Comparison of ENCODE assay signal across 10 cellular contexts in the genomic region with DNA sequence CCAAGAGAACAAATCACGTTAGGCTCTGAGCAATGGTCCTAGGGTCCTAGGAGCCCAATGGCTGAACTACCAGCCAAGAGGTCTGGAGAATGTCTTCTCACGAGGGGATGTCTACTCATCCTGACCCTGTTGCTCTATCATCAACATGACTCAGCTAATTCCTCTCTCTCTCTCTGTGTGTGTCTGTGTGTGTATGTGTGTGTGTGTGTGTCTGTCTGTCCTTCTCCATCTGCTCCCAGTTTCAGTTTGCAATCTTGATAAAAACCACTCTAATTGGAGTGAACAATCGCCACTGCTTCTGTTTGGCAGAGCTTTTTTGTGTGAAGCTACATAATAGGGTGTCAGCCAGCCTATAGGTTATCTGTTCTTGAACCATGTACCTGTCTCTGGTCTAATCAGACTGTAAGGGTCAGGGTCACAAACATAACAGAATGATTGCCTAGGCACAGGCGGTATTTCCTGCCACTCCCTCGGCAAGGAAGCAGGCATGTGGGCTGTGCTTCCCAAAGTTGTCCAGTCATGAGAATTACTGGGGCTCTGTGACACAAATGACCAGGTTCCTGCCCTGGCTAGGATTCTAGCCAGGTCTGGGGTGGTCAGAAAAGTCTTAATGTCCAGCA.
DNase-seq lines count a peak whose midpoint lies in the region; FAIRE-seq and TF ChIP-seq lines count a peak whose summit lies in the region.
"Had no signal": no experiment of that assay in that cellular context is flagged by ENCODE, and none has a peak within 500 bp of the region (broad histone marks: within the 10 kb centered on the region; RNA-seq: fewer than 3 reads in every experiment).

No MANE protein-coding gene starts in this region.

- no peak overlapping the region for H3K27ac Mint-ChIP-seq in activated naive CD4-positive, alpha-beta T cell treated with anti-CD3 and anti-CD28 coated beads, Interleukin-2, amount 10 ng/mL, durations not matched to agents 7 days and 5 days

- no peaks in the 10 kb centered on the region for H3K36me3 ChIP-seq in trophoblast cell (ENCODE audit: control insufficient read depth in 1 of 2, insufficient read depth in 2 of 2, low read length in 2 of 2)
- H3K36me3 ChIP-seq in sigmoid colon = no peaks in the 10 kb centered on the region
- no peaks in the 10 kb centered on the region for H3K36me3 ChIP-seq in ascending aorta
- H3K36me3 ChIP-seq: left ventricle myocardium inferior had no signal

- H2BK120ac ChIP-seq in trophoblast cell (ENCODE audit: insufficient read depth, low read length, poor library complexity) = no peak overlapping the region

- H3K4me1 ChIP-seq in trophoblast cell (ENCODE audit: control insufficient read depth in 1 of 2, insufficient read depth in 2 of 2, low read length in 2 of 2) (peaks cover 11 to 25% of the 10 kb centered on the region in 2 experiments), sigmoid colon (peaks cover 0 to 18% (median 15%) of the 10 kb centered on the region in 4 donors), ascending aorta (no peaks in the 10 kb centered on the region)

- no peak overlapping the region for H4K12ac ChIP-seq in trophoblast cell (ENCODE audit: low read depth, low read length)

- H3K4me1 Mint-ChIP-seq in activated naive CD4-positive, alpha-beta T cell treated with anti-CD3 and anti-CD28 coated beads, Interleukin-2, amount 10 ng/mL, durations not matched to agents 7 days and 5 days = no peaks in the 10 kb centered on the region

- TF ChIP-seq EP300 in sigmoid colon (IDR thresholded peaks at IDR 0.05) = peak in 1 of 4 donors; percentile 21

- TF ChIP-seq CTCF in sigmoid colon (IDR thresholded peaks at IDR 0.05) (no peak), ascending aorta (IDR thresholded peaks at IDR 0.05) (no peak)

- H2BK12ac ChIP-seq in trophoblast cell (ENCODE audit: low read length) = no peak overlapping the region

- no peak overlapping the region for H4K91ac ChIP-seq in trophoblast cell (ENCODE audit: low read depth, low read length)

- no peak for TF ChIP-seq POLR2A in sigmoid colon (IDR thresholded peaks at IDR 0.05)

- no peaks in the 10 kb centered on the region for H3K9me3 Mint-ChIP-seq in activated naive CD4-positive, alpha-beta T cell treated with anti-CD3 and anti-CD28 coated beads, Interleukin-2, amount 10 ng/mL, durations not matched to agents 7 days and 5 days

- H3K14ac ChIP-seq in trophoblast cell (ENCODE audit: low read length) = no peak overlapping the region

- no CpG with 5 or more reads among the region's 5 CpGs for WGBS in trophoblast cell (ENCODE audit: extremely low coverage, insufficient coverage, insufficient read length)
- 33 to 38% methylated on average over 5 of the region's 5 CpGs for WGBS in sigmoid colon, 2 donors

- peaks cover 4% of the 10 kb centered on the region for H3K79me1 ChIP-seq in trophoblast cell (ENCODE audit: low read length)

- no peak overlapping the region for H2AK5ac ChIP-seq in trophoblast cell (ENCODE audit: low read length)

- no peak overlapping the region for H4K8ac ChIP-seq in trophoblast cell (ENCODE audit: low read depth, low read length)

- H3K9ac ChIP-seq in trophoblast cell (ENCODE audit: low read length) = no peak overlapping the region

- H3K4me3 ChIP-seq in trophoblast cell (ENCODE audit: low read depth, low read length) (no peak overlapping the region), sigmoid colon (no peak overlapping the region), ascending aorta (no peak overlapping the region)
- H3K4me3 ChIP-seq: left ventricle myocardium inferior had no signal

- no peaks in the 10 kb centered on the region for H3K79me2 ChIP-seq in trophoblast cell (ENCODE audit: control insufficient read depth, insufficient read depth, low read length, poor library complexity)

- FAIRE-seq in RCC 7860 (lab: Jason Lieb, UNC) = peak; percentile 36

- no peaks in the 10 kb centered on the region for H3K36me3 Mint-ChIP-seq in activated naive CD4-positive, alpha-beta T cell treated with anti-CD3 and anti-CD28 coated beads, Interleukin-2, amount 10 ng/mL, durations not matched to agents 7 days and 5 days

- intact Hi-C loops in sigmoid colon (cut with DNase I) (no loop called here), ascending aorta (cut with DNase I) (no loop called here)

- H3K18ac ChIP-seq in trophoblast cell (ENCODE audit: low read length) = no peak overlapping the region

- H3K9me3 ChIP-seq in trophoblast cell (ENCODE audit: insufficient read depth, low read depth, low read length) (peaks cover 4% of the 10 kb centered on the region), sigmoid colon (no peaks in the 10 kb centered on the region), ascending aorta (no peaks in the 10 kb centered on the region)
- H3K9me3 ChIP-seq: left ventricle myocardium inferior had no signal

- in situ Hi-C loops in G401 (cut with HindIII; ENCODE audit: low sequenced_read_pairs) = no loop called here

- H3K4ac ChIP-seq in trophoblast cell (ENCODE audit: low read depth, low read length) = no peak overlapping the region

- H2AFZ ChIP-seq in trophoblast cell (ENCODE audit: insufficient read depth, low read length, poor library complexity) = no peak overlapping the region

- H3K27ac ChIP-seq in trophoblast cell (ENCODE audit: low read depth, low read length) = peak overlapping the region; percentile 67
- H3K27ac ChIP-seq in sigmoid colon = peak overlapping the region in 1 of 4 donors; percentile 9
- H3K27ac ChIP-seq in ascending aorta = no peak overlapping the region
- H3K27ac ChIP-seq: left ventricle myocardium inferior had no signal

- CTCF ChIA-PET in activated naive CD4-positive, alpha-beta T cell treated with anti-CD3 and anti-CD28 coated beads, Interleukin-2, amount 10 ng/mL, durations not matched to agents 7 days and 5 days (lab: Charles Lee) = no interaction called here

- DNase-seq in ELF-1 (ENCODE audit: low read depth, low spot score) (peak; percentile 55), RCC 7860 (ENCODE audit: low spot score) (peak; percentile 81), fibroblast of gingiva (ENCODE audit: low read depth) (peak; percentile 88), trophoblast cell (peak in 1 of 2 donors; percentile 3), sigmoid colon (no peak), G401 (ENCODE audit: low spot score) (no peak), ascending aorta (ENCODE audit: low spot score in 2 of 2) (no peak)
- DNase-seq in activated naive CD4-positive, alpha-beta T cell treated with anti-CD3 and anti-CD28 coated beads, Interleukin-2, amount 10 ng/mL, durations not matched to agents 7 days and 5 days = no peak
- DNase-seq: KG1, left ventricle myocardium inferior had no signal

- H3K27me3 ChIP-seq in trophoblast cell (ENCODE audit: insufficient read depth, low read length) (no peaks in the 10 kb centered on the region), sigmoid colon (no peaks in the 10 kb centered on the region), ascending aorta (no peaks in the 10 kb centered on the region)

- H3K4me3 Mint-ChIP-seq in activated naive CD4-positive, alpha-beta T cell treated with anti-CD3 and anti-CD28 coated beads, Interleukin-2, amount 10 ng/mL, durations not matched to agents 7 days and 5 days = no peak overlapping the region

- H2BK5ac ChIP-seq in trophoblast cell (ENCODE audit: low read depth, low read length, poor library complexity) = no peak overlapping the region

- H3K4me2 ChIP-seq in trophoblast cell (ENCODE audit: low read length) = peak overlapping the region; percentile 46

- no peak overlapping the region for H3K23ac ChIP-seq in trophoblast cell (ENCODE audit: low read length)

- no peaks in the 10 kb centered on the region for H3K27me3 Mint-ChIP-seq in activated naive CD4-positive, alpha-beta T cell treated with anti-CD3 and anti-CD28 coated beads, Interleukin-2, amount 10 ng/mL, durations not matched to agents 7 days and 5 days

Comparison
In these comparisons a context has a peak if more than half of its experiments do, and no peak if none do; other contexts are left out.
1. DNase-seq: peak in ELF-1 (single experiment), RCC 7860 (single experiment) and fibroblast of gingiva (single experiment); none in sigmoid colon (single experiment), G401 (single experiment), activated naive CD4-positive, alpha-beta T cell treated with anti-CD3 and anti-CD28 coated beads, Interleukin-2, amount 10 ng/mL, durations not matched to agents 7 days and 5 days (single experiment) and ascending aorta (0 of 2).